8 cellular contexts compared by ENCODE assay signal in genomic region chr2:85769236-85769986, GRCh38. TPM values are rescaled to one million over a fixed set of nuclear protein-coding genes. Genes with fewer than 3 reads are reported as not detected.
DNase-seq lines count a peak whose midpoint lies in the region; ATAC-seq and TF ChIP-seq lines count a peak whose summit lies in the region.

No MANE protein-coding gene starts in this region.

- no peak overlapping the region for H2BK12ac ChIP-seq in trophoblast cell (ENCODE audit: low read length)

- no peak overlapping the region for H4K12ac ChIP-seq in trophoblast cell (ENCODE audit: low read depth, low read length)

- no peak overlapping the region for H3K14ac ChIP-seq in trophoblast cell (ENCODE audit: low read length)

- WGBS in trophoblast cell (ENCODE audit: extremely low coverage, insufficient coverage, insufficient read length): no CpG with 5 or more reads among the region's 12 CpGs

- peaks cover 97% of the 10 kb centered on the region for H3K4me1 Mint-ChIP-seq in brain

- H3K4me3 Mint-ChIP-seq in brain: peak overlapping the region in 1 of 5 experiments; percentile 59

- H3K4ac ChIP-seq in trophoblast cell (ENCODE audit: low read depth, low read length): no peak overlapping the region

- H4K91ac ChIP-seq in trophoblast cell (ENCODE audit: low read depth, low read length): no peak overlapping the region

- H3K79me2 ChIP-seq in trophoblast cell (ENCODE audit: control insufficient read depth, insufficient read depth, low read length, poor library complexity): peaks cover 1% of the 10 kb centered on the region

- DNase-seq in NCI-H1417 (lab: John Stamatoyannopoulos, UW): peak; percentile 23 to 67 (median 47)
- no peak for DNase-seq in NCI-H1417 treated with DMSO at 0.1 percent for 48 hours (lab: John Stamatoyannopoulos, UW)
- DNase-seq in NCI-H128 (lab: John Stamatoyannopoulos, UW; ENCODE audit: unreplicated experiment): peak; percentile 19
- no peak for DNase-seq in trophoblast cell

- H3K9ac ChIP-seq in skeletal muscle satellite cell (ENCODE audit: low read depth, low read length) (peak overlapping the region; percentile 84), trophoblast cell (ENCODE audit: low read length) (no peak overlapping the region)

- H3K18ac ChIP-seq in trophoblast cell (ENCODE audit: low read length): no peak overlapping the region

- peaks cover 0 to 2% (median 0%) of the 10 kb centered on the region in 5 experiments for H3K9me3 Mint-ChIP-seq in brain

- H3K9me3 ChIP-seq in skeletal muscle satellite cell (replicated peaks; ENCODE audit: low read length): no peaks in the 10 kb centered on the region
- no peaks in the 10 kb centered on the region for H3K9me3 ChIP-seq in trophoblast cell (ENCODE audit: insufficient read depth, low read depth, low read length)

- no peak overlapping the region for H2BK120ac ChIP-seq in trophoblast cell (ENCODE audit: insufficient read depth, low read length, poor library complexity)

- no peak overlapping the region for H2AFZ ChIP-seq in trophoblast cell (ENCODE audit: insufficient read depth, low read length, poor library complexity)

- H3K4me3 ChIP-seq in skeletal muscle satellite cell (ENCODE audit: low read length): peak overlapping the region; percentile 10
- H3K4me3 ChIP-seq in trophoblast cell (ENCODE audit: low read depth, low read length): no peak overlapping the region

- H3K23ac ChIP-seq in trophoblast cell (ENCODE audit: low read length): no peak overlapping the region

- H3K4me1 ChIP-seq in skeletal muscle satellite cell (ENCODE audit: control insufficient read depth, insufficient read depth, low read length) (peaks cover 82% of the 10 kb centered on the region), trophoblast cell (ENCODE audit: control insufficient read depth in 1 of 2, insufficient read depth in 2 of 2, low read length in 2 of 2) (peaks cover 63 to 72% of the 10 kb centered on the region in 2 experiments)

- H3K27me3 ChIP-seq in skeletal muscle satellite cell (ENCODE audit: control insufficient read depth, insufficient read depth, low read length) (no peaks in the 10 kb centered on the region), trophoblast cell (ENCODE audit: insufficient read depth, low read length) (no peaks in the 10 kb centered on the region)

- peaks cover 10% of the 10 kb centered on the region for H3K27me3 Mint-ChIP-seq in brain

- H3K27ac ChIP-seq in trophoblast cell (ENCODE audit: low read depth, low read length): no peak overlapping the region

- peaks cover 80% of the 10 kb centered on the region for H3K36me3 ChIP-seq in skeletal muscle satellite cell (ENCODE audit: insufficient read depth, low read length)
- H3K36me3 ChIP-seq in trophoblast cell (ENCODE audit: control insufficient read depth in 1 of 2, insufficient read depth in 2 of 2, low read length in 2 of 2): no peaks in the 10 kb centered on the region

- TF ChIP-seq CTCF in brain (conservative IDR thresholded peaks at IDR 0.05): peak in 1 of 2 experiments; percentile 36

- no peak for ATAC-seq in HG02798 (IDR thresholded peaks at IDR 0.05; ENCODE audit: poor library complexity, unreplicated experiment)
- no peak for ATAC-seq in GM18519 (IDR thresholded peaks at IDR 0.05; ENCODE audit: low FRiP score, unreplicated experiment)

- H3K79me1 ChIP-seq in trophoblast cell (ENCODE audit: low read length): peaks cover 15% of the 10 kb centered on the region

- H2AK5ac ChIP-seq in trophoblast cell (ENCODE audit: low read length): no peak overlapping the region

- peak overlapping the region; percentile 70 to 97 (median 89) for H3K27ac Mint-ChIP-seq in brain

- no peak overlapping the region for H4K8ac ChIP-seq in trophoblast cell (ENCODE audit: low read depth, low read length)

- H2BK5ac ChIP-seq in trophoblast cell (ENCODE audit: low read depth, low read length, poor library complexity): no peak overlapping the region

- H3K36me3 Mint-ChIP-seq in brain: no peaks in the 10 kb centered on the region

- peak overlapping the region; percentile 23 for H3K4me2 ChIP-seq in skeletal muscle satellite cell (ENCODE audit: low read length)
- H3K4me2 ChIP-seq in trophoblast cell (ENCODE audit: low read length): no peak overlapping the region

RNA-seq across cellular contexts. Expression of gene ATOH8, which starts 15.6 kb away (rescaled TPM):
- 15.8 TPM for polyA plus RNA-seq in brain (ENCODE audit: insufficient read depth, low read depth, low replicate concordance)
- 36.3 and 44.6 TPM in 2 replicates for total RNA-seq in skeletal muscle satellite cell (2012; rRNA removed)
- 1.8 and 2.0 TPM in 2 replicates for polyA plus RNA-seq in trophoblast cell (2013)

Comparison
In these comparisons a context has a peak if more than half of its experiments do, and no peak if none do; other contexts are left out.
1. DNase-seq: peak in NCI-H1417 (3 of 3) and NCI-H128 (single experiment); none in NCI-H1417 treated with DMSO at 0.1 percent for 48 hours (single experiment) and trophoblast cell (0 of 2).